8 cellular contexts compared by ENCODE assay signal in genomic region chr1:146297781-146298574, GRCh38.
A peak's percentile ranks its signal among the peaks of the same experiment; 100 is the strongest.
DNase-seq lines count a peak whose midpoint lies in the region; ATAC-seq and TF ChIP-seq lines count a peak whose summit lies in the region.
"Not testable (repeated sequence)": the region's sequence is repeated elsewhere in the genome, so short reads cannot be mapped to it uniquely, and the experiment has no call there.

No MANE protein-coding gene starts in this region.

- H3K4me1 ChIP-seq in gastrocnemius medialis: not testable (repeated sequence)

- H3K4me3 Mint-ChIP-seq in activated CD8-positive, alpha-beta memory T cell treated with anti-CD3 and anti-CD28 coated beads, Interleukin-2, amount 10 ng/mL, durations not matched to agents 7 days and 5 days: not testable (repeated sequence)

- not testable (repeated sequence) for H3K9me3 Mint-ChIP-seq in activated CD8-positive, alpha-beta memory T cell treated with anti-CD3 and anti-CD28 coated beads, Interleukin-2, amount 10 ng/mL, durations not matched to agents 7 days and 5 days (ENCODE audit: low read depth)

- not testable (repeated sequence) for H3K27me3 ChIP-seq in gastrocnemius medialis

- CTCF ChIA-PET in activated CD8-positive, alpha-beta memory T cell treated with anti-CD3 and anti-CD28 coated beads, Interleukin-2, amount 10 ng/mL, durations not matched to agents 7 days and 5 days (lab: Charles Lee): not testable (repeated sequence)

- not testable (repeated sequence) for H3K9me3 ChIP-seq in gastrocnemius medialis

- H3K36me3 ChIP-seq in gastrocnemius medialis: not testable (repeated sequence)

- H3K27ac Mint-ChIP-seq in activated CD8-positive, alpha-beta memory T cell treated with anti-CD3 and anti-CD28 coated beads, Interleukin-2, amount 10 ng/mL, durations not matched to agents 7 days and 5 days: not testable (repeated sequence)

- TF ChIP-seq CTCF in gastrocnemius medialis (IDR thresholded peaks at IDR 0.05 in 4 of 5, conservative IDR thresholded peaks at IDR 0.05 in 1 of 5): not testable (repeated sequence)

- intact Hi-C loops in left ventricle myocardium superior (cut with micrococcal nuclease); gastrocnemius medialis (cut with DNase I; ENCODE audit: low total_unique reads): not testable (repeated sequence)

- TF ChIP-seq POLR2A in gastrocnemius medialis (IDR thresholded peaks at IDR 0.05): not testable (repeated sequence)

- H3K27me3 Mint-ChIP-seq in activated CD8-positive, alpha-beta memory T cell treated with anti-CD3 and anti-CD28 coated beads, Interleukin-2, amount 10 ng/mL, durations not matched to agents 7 days and 5 days: not testable (repeated sequence)

- not testable (repeated sequence) for H3K4me3 ChIP-seq in gastrocnemius medialis

- in situ Hi-C loops in gastrocnemius medialis (cut with MboI; ENCODE audit: low sequenced_read_pairs in 4 of 4): not testable (repeated sequence)

- H3K36me3 Mint-ChIP-seq in activated CD8-positive, alpha-beta memory T cell treated with anti-CD3 and anti-CD28 coated beads, Interleukin-2, amount 10 ng/mL, durations not matched to agents 7 days and 5 days: not testable (repeated sequence)

- DNase-seq in activated CD8-positive, alpha-beta memory T cell treated with anti-CD3 and anti-CD28 coated beads, Interleukin-2, amount 10 ng/mL, durations not matched to agents 7 days and 5 days; left ventricle myocardium superior; gastrocnemius medialis: not testable (repeated sequence)

- not testable (repeated sequence) for H3K27ac ChIP-seq in gastrocnemius medialis

- ATAC-seq in GM18502 (IDR thresholded peaks at IDR 0.05; ENCODE audit: poor library complexity, unreplicated experiment): peak; percentile 50
- peak; percentile 39 for ATAC-seq in GM19372 (IDR thresholded peaks at IDR 0.05; ENCODE audit: low read depth, unreplicated experiment)
- ATAC-seq in GM21717 (IDR thresholded peaks at IDR 0.05; ENCODE audit: unreplicated experiment): peak; percentile 33
- ATAC-seq in HG02943 (IDR thresholded peaks at IDR 0.05; ENCODE audit: low read depth, unreplicated experiment): peak; percentile 45
- peak; percentile 43 for ATAC-seq in HG03439 (IDR thresholded peaks at IDR 0.05; ENCODE audit: unreplicated experiment)
- ATAC-seq in activated CD8-positive, alpha-beta memory T cell treated with anti-CD3 and anti-CD28 coated beads, Interleukin-2, amount 10 ng/mL, durations not matched to agents 7 days and 5 days: peak; percentile 77
- ATAC-seq in left ventricle myocardium superior: peak; percentile 77
- ATAC-seq in gastrocnemius medialis: peak; percentile 71 to 77

- not testable (repeated sequence) for H3K4me1 Mint-ChIP-seq in activated CD8-positive, alpha-beta memory T cell treated with anti-CD3 and anti-CD28 coated beads, Interleukin-2, amount 10 ng/mL, durations not matched to agents 7 days and 5 days
